In genomic region chr5:60092671-60093422, GRCh38 we compare ENCODE assay signal across 15 cellular contexts.
DNase-seq lines count a peak whose midpoint lies in the region; ATAC-seq, FAIRE-seq and TF ChIP-seq lines count a peak whose summit lies in the region.
"Had no signal": no experiment of that assay in that cellular context is flagged by ENCODE, and none has a peak within 500 bp of the region (broad histone marks: within the 10 kb centered on the region; RNA-seq: fewer than 3 reads in every experiment).

No MANE protein-coding gene starts in this region.

- H3K4me1 ChIP-seq in HepG2 (ENCODE audit: insufficient read depth, low read length) (no peaks in the 10 kb centered on the region), right lobe of liver (no peaks in the 10 kb centered on the region), adipocyte (ENCODE audit: control insufficient read depth, insufficient read depth, low read length) (peaks cover 6% of the 10 kb centered on the region), aorta (ENCODE audit: control insufficient read depth in 1 of 2, insufficient read depth in 2 of 2, low read length in 2 of 2) (peaks cover 0 to 3% of the 10 kb centered on the region in 2 donors), HAP-1 (no peaks in the 10 kb centered on the region)
- H3K4me1 ChIP-seq in CD8-positive, alpha-beta T cell (ENCODE audit: insufficient read depth, low read length): no peaks in the 10 kb centered on the region

- WGBS in HepG2 (ENCODE audit: low lambda C conversion rate): 53% methylated on average over 3 of the region's 6 CpGs
- 62% methylated on average over 6 of the region's 6 CpGs for WGBS in right lobe of liver (ENCODE audit: insufficient coverage, low coverage, low lambda C conversion rate, missing lambda C conversion rate)
- 34 to 40% methylated on average over 6 of the region's 6 CpGs for WGBS in aorta, 2 donors

- no TSS peak for BruUV-seq in HepG2 (replicated peaks; lab: Mats Ljungman, UMichigan)

- no peaks in the 10 kb centered on the region for H3K36me3 Mint-ChIP-seq in CD8-positive, alpha-beta T cell

- ATAC-seq in HepG2: no peak
- no peak for ATAC-seq in right lobe of liver
- ATAC-seq in aorta (ENCODE audit: low FRiP score): peak; percentile 56
- no peak for ATAC-seq in CD8-positive, alpha-beta T cell

- no peaks in the 10 kb centered on the region for H4K20me1 ChIP-seq in HepG2 (ENCODE audit: insufficient read depth, low read length)

- H3K9me3 ChIP-seq in HepG2 (ENCODE audit: low read length) (no peaks in the 10 kb centered on the region), right lobe of liver (no peaks in the 10 kb centered on the region), adipocyte (ENCODE audit: control insufficient read depth, low read length) (peaks cover 3% of the 10 kb centered on the region), aorta (ENCODE audit: control insufficient read depth, low read length) (no peaks in the 10 kb centered on the region), HAP-1 (no peaks in the 10 kb centered on the region)
- H3K9me3 ChIP-seq in CD8-positive, alpha-beta T cell (ENCODE audit: low read length): peaks cover 4% of the 10 kb centered on the region

- peaks cover 21% of the 10 kb centered on the region for H3K9me3 Mint-ChIP-seq in CD8-positive, alpha-beta T cell

- no peaks in the 10 kb centered on the region for H3K36me3 ChIP-seq in HepG2 (replicated peaks in 1 of 2; ENCODE audit: control insufficient read depth in 1 of 2, insufficient read depth in 2 of 2, low read length in 2 of 2)
- H3K36me3 ChIP-seq in right lobe of liver: no peaks in the 10 kb centered on the region
- H3K36me3 ChIP-seq in adipocyte (ENCODE audit: control insufficient read depth, insufficient read depth, low read length, severe bottlenecking): no peaks in the 10 kb centered on the region
- no peaks in the 10 kb centered on the region for H3K36me3 ChIP-seq in aorta (ENCODE audit: control insufficient read depth in 1 of 2, insufficient read depth in 2 of 2, low read length in 1 of 2)
- H3K36me3 ChIP-seq in HAP-1 (replicated peaks): no peaks in the 10 kb centered on the region
- no peaks in the 10 kb centered on the region for H3K36me3 ChIP-seq in CD8-positive, alpha-beta T cell (ENCODE audit: insufficient read depth, low read length)

- TF ChIP-seq CTCF in HepG2 (CRISPR knock-in tag; IDR thresholded peaks at IDR 0.05) (no peak), right lobe of liver (IDR thresholded peaks at IDR 0.05) (no peak), GM20000 (IDR thresholded peaks at IDR 0.05; ENCODE audit: extremely low read depth, missing control alignments) (no peak)
- TF ChIP-seq CTCF in CD8-positive, alpha-beta T cell (IDR thresholded peaks at IDR 0.05): no peak

- no peak for TF ChIP-seq RAD21 in HepG2 (CRISPR knock-in tag; IDR thresholded peaks at IDR 0.05)

- no peak overlapping the region for H2AFZ ChIP-seq in HepG2 (ENCODE audit: low read length)

- no peaks in the 10 kb centered on the region for H3K79me2 ChIP-seq in HepG2 (ENCODE audit: insufficient read depth, low read length)

- H3K27ac ChIP-seq in HepG2 (ENCODE audit: extremely low read length, insufficient read depth, low read length): no peak overlapping the region
- no peak overlapping the region for H3K27ac ChIP-seq in right lobe of liver
- H3K27ac ChIP-seq in aorta (ENCODE audit: low read depth in 1 of 2, low read length in 2 of 2): no peak overlapping the region
- H3K27ac ChIP-seq in CD8-positive, alpha-beta T cell (ENCODE audit: low read depth, low read length): no peak overlapping the region
- H3K27ac ChIP-seq: VCaP had no signal

- H3K27me3 ChIP-seq in HepG2 (ENCODE audit: control insufficient read depth in 1 of 2, insufficient read depth in 2 of 2, low read length in 2 of 2): no peaks in the 10 kb centered on the region
- H3K27me3 ChIP-seq in right lobe of liver: no peaks in the 10 kb centered on the region
- no peaks in the 10 kb centered on the region for H3K27me3 ChIP-seq in adipocyte (replicated peaks; ENCODE audit: control insufficient read depth, insufficient read depth, low read length)
- no peaks in the 10 kb centered on the region for H3K27me3 ChIP-seq in aorta (ENCODE audit: control insufficient read depth in 1 of 2, insufficient read depth in 2 of 2, low read length in 1 of 2)
- no peaks in the 10 kb centered on the region for H3K27me3 ChIP-seq in HAP-1 (ENCODE audit: low read depth)
- H3K27me3 ChIP-seq in CD8-positive, alpha-beta T cell (ENCODE audit: insufficient read depth, low read length): no peaks in the 10 kb centered on the region

- H3K4me3 ChIP-seq in HepG2 (replicated peaks in 1 of 3; ENCODE audit: insufficient read depth in 1 of 3, low read depth in 2 of 3, low read length in 3 of 3) (no peak overlapping the region), right lobe of liver (no peak overlapping the region), adipocyte (ENCODE audit: low read length) (no peak overlapping the region), aorta (ENCODE audit: low read length in 2 of 2) (no peak overlapping the region), HAP-1 (no peak overlapping the region)
- no peak overlapping the region for H3K4me3 ChIP-seq in CD8-positive, alpha-beta T cell (ENCODE audit: low read depth, low read length)

- POLR2A ChIA-PET in HepG2 (lab: Yijun Ruan, JAX): no interaction called here
- POLR2A ChIA-PET in CD8-positive, alpha-beta T cell (lab: Charles Lee): no interaction called here

- no peak for TF ChIP-seq EP300 in HepG2 (IDR thresholded peaks at IDR 0.05; ENCODE audit: low read depth in 2 of 2, low read length in 2 of 2)
- TF ChIP-seq EP300 in HepG2 (CRISPR knock-in tag; IDR thresholded peaks at IDR 0.05; ENCODE audit: borderline replicate concordance): no peak

- no peak for FAIRE-seq in HepG2 (lab: Jason Lieb, UNC)
- FAIRE-seq: D721Med had no signal

- intact Hi-C loops in HepG2 (cut with micrococcal nuclease; ENCODE audit: unreplicated experiment): no loop called here
- intact Hi-C loops in right lobe of liver (cut with DNase I): no loop called here
- intact Hi-C loops in aorta (cut with DNase I): no loop called here
- intact Hi-C loops in CD8-positive, alpha-beta T cell (cut with DNase I, micrococcal nuclease): no loop called here

- no peak overlapping the region for H3K4me2 ChIP-seq in HepG2 (ENCODE audit: low read depth, low read length)

- TF ChIP-seq POLR2A in HepG2 (IDR thresholded peaks at IDR 0.05; ENCODE audit: insufficient read depth in 1 of 2, low read depth in 2 of 2, low read length in 2 of 2) (no peak), right lobe of liver (IDR thresholded peaks at IDR 0.05) (no peak)

- CTCF ChIA-PET in HepG2 (lab: Yijun Ruan, JAX; ENCODE audit: low intra/inter-chr PET ratio, low total read pairs): no interaction called here
- CTCF ChIA-PET in CD8-positive, alpha-beta T cell (lab: Charles Lee): no interaction called here

- H3K9ac ChIP-seq in HepG2 (ENCODE audit: insufficient read depth, low read depth, low read length) (no peak overlapping the region), adipocyte (ENCODE audit: low read length) (no peak overlapping the region)

- in situ Hi-C loops in HepG2 (cut with HindIII; ENCODE audit: extremely low pct_ligation_motif_present, low pct_unique_long_range_greater_than_20kb): no loop called here
- in situ Hi-C loops in HAP-1 (cut with MboI; ENCODE audit: low sequenced_read_pairs): no loop called here

- no peaks in the 10 kb centered on the region for H3K27me3 Mint-ChIP-seq in CD8-positive, alpha-beta T cell (ENCODE audit: low read depth)

- DNase-seq in HepG2 (ENCODE audit: low spot score) (peak; percentile 6), right lobe of liver (no peak), adipocyte (ENCODE audit: low read depth) (peak; percentile 75), fibroblast of the conjunctiva (ENCODE audit: low read depth) (peak; percentile 53), aorta (no peak), HAP-1 (ENCODE audit: low spot score in 2 of 2) (no peak), GM20000 (ENCODE audit: low spot score) (no peak)
- no peak for DNase-seq in CD8-positive, alpha-beta T cell
- DNase-seq: activated naive CD4-positive, alpha-beta T cell; central memory CD4-positive, alpha-beta T cell; NCI-H1092; NCI-H2171 treated with DMSO at 0.1 percent for 48 hours had no signal

- H3K4me3 Mint-ChIP-seq in CD8-positive, alpha-beta T cell: no peak overlapping the region
- H3K4me3 Mint-ChIP-seq: mesothelial cell of epicardium had no signal

- no peak overlapping the region for H3K27ac Mint-ChIP-seq in CD8-positive, alpha-beta T cell
- H3K27ac Mint-ChIP-seq: mesothelial cell of epicardium had no signal

- no peaks in the 10 kb centered on the region for H3K4me1 Mint-ChIP-seq in CD8-positive, alpha-beta T cell (ENCODE audit: low read depth)

TF ChIP-seq in HepG2, 621 proteins besides CTCF, POLR2A, EP300 and RAD21:
- no peak for TF ChIP-seq ATF6 (CRISPR knock-in tag; conservative IDR thresholded peaks at IDR 0.05)

Comparison
In these comparisons a context has a peak if more than half of its experiments do, and no peak if none do; other contexts are left out.
1. DNase-seq: peak in HepG2 (single experiment), adipocyte (single experiment) and fibroblast of the conjunctiva (single experiment); none in right lobe of liver (0 of 3), aorta (0 of 2), HAP-1 (0 of 2), CD8-positive, alpha-beta T cell (0 of 7) and GM20000 (single experiment).